In genomic region chr18:26635466-26635865, GRCh38 we compare ENCODE assay signal across 29 cellular contexts.
"Had no signal": no experiment of that assay in that cellular context is flagged by ENCODE, and none has a peak within 500 bp of the region (broad histone marks: within the 10 kb centered on the region; RNA-seq: fewer than 3 reads in every experiment).

No MANE protein-coding gene starts in this region.

- H3K36me3 Mint-ChIP-seq: activated CD8-positive, alpha-beta memory T cell treated with anti-CD3 and anti-CD28 coated beads, Interleukin-2, amount 10 ng/mL, durations not matched to agents 7 days and 5 days; activated naive CD4-positive, alpha-beta T cell treated with anti-CD3 and anti-CD28 coated beads, Interleukin-2, amount 50 U/mL, for 24 hours; WTC11 had no signal

- DNase-seq: activated CD4-positive, alpha-beta T cell treated with anti-CD3 and anti-CD28 coated beads for 48 hours; activated CD4-positive, alpha-beta T cell treated with anti-CD3 and anti-CD28 coated beads, Interleukin-2, amount 50 U/mL, for 48 hours; activated CD4-positive, CD25-positive, alpha-beta regulatory T cell treated with anti-CD3 and anti-CD28 coated beads, Interleukin-2, amount 50 U/mL, for 72 hours; activated CD8-positive, alpha-beta memory T cell treated with anti-CD3 and anti-CD28 coated beads, Interleukin-2, amount 10 ng/mL, durations not matched to agents 7 days and 5 days; activated effector memory CD4-positive, alpha-beta T cell treated with Interleukin-2 at 50 U/mL for 16 hours; activated naive CD4-positive, alpha-beta T cell; activated T-cell treated with anti-CD3 and anti-CD28 coated beads, Interleukin-2, amount 50 U/mL, for 24 hours; body of pancreas; central memory CD4-positive, alpha-beta T cell; MV-4-11; NCI-H1105; NCI-H1436; NCI-H1694 treated with DMSO at 0.1 percent for 48 hours; NCI-H2029 treated with DMSO at 0.1 percent for 48 hours; NCI-H345; NCI-H510A treated with DMSO at 0.1 percent for 48 hours; NCI-H69; Peyer's patch; Right ventricle myocardium superior; SW 1271; T-helper 9 cell had no signal

- H3K27me3 Mint-ChIP-seq: activated naive CD4-positive, alpha-beta T cell treated with anti-CD3 and anti-CD28 coated beads, Interleukin-2, amount 50 U/mL, for 24 hours had no signal

- H3K4me1 ChIP-seq: ascending aorta, body of pancreas, Peyer's patch, SJSA1 had no signal

- H3K4me1 Mint-ChIP-seq: activated CD8-positive, alpha-beta memory T cell treated with anti-CD3 and anti-CD28 coated beads, Interleukin-2, amount 10 ng/mL, durations not matched to agents 7 days and 5 days; activated naive CD4-positive, alpha-beta T cell treated with anti-CD3 and anti-CD28 coated beads, Interleukin-2, amount 50 U/mL, for 24 hours; WTC11 had no signal

- ATAC-seq: activated CD8-positive, alpha-beta memory T cell treated with anti-CD3 and anti-CD28 coated beads, Interleukin-2, amount 10 ng/mL, durations not matched to agents 7 days and 5 days; body of pancreas; SK-N-SH treated with all-trans-retinoic acid at 6 μM for 48 hours; WTC11 had no signal

- H3K27ac Mint-ChIP-seq: activated CD8-positive, alpha-beta memory T cell treated with anti-CD3 and anti-CD28 coated beads, Interleukin-2, amount 10 ng/mL, durations not matched to agents 7 days and 5 days; activated naive CD4-positive, alpha-beta T cell treated with anti-CD3 and anti-CD28 coated beads, Interleukin-2, amount 50 U/mL, for 24 hours; activated T-cell treated with anti-CD3 and anti-CD28 coated beads, Interleukin-2, amount 50 U/mL, for 24 hours; activated T-helper 1 cell treated with anti-CD3 and anti-CD28 coated beads, Interleukin-12 subunit alpha, Interleukin-12 subunit beta, Interleukin-2, Interleukin-4 antibody, amounts not matched to agents 30 ng/mL and 10 ng/mL and 1 ng/mL, durations not matched to agents 14 hours and 24 hours and 36 hours; T-helper 1 cell treated with Interleukin-12 subunit alpha and Interleukin-12 subunit beta and Interleukin-4 antibody, amounts not matched to agents 30 μg/mL and 1 μg/mL, for 36 hours; WTC11 had no signal

- H3K4me3 ChIP-seq: ascending aorta, body of pancreas, Peyer's patch, SJSA1 had no signal

- H3K9me3 ChIP-seq: ascending aorta, body of pancreas, Peyer's patch, SJSA1 had no signal

- H3K27me3 ChIP-seq: ascending aorta, body of pancreas, Peyer's patch, SJSA1 had no signal

- H3K36me3 ChIP-seq: ascending aorta, Peyer's patch, SJSA1 had no signal

- H3K4me3 Mint-ChIP-seq: activated CD8-positive, alpha-beta memory T cell treated with anti-CD3 and anti-CD28 coated beads, Interleukin-2, amount 10 ng/mL, durations not matched to agents 7 days and 5 days; activated naive CD4-positive, alpha-beta T cell treated with anti-CD3 and anti-CD28 coated beads, Interleukin-2, amount 50 U/mL, for 24 hours; activated T-cell treated with anti-CD3 and anti-CD28 coated beads, Interleukin-2, amount 50 U/mL, for 24 hours; activated T-helper 1 cell treated with anti-CD3 and anti-CD28 coated beads, Interleukin-12 subunit alpha, Interleukin-12 subunit beta, Interleukin-2, Interleukin-4 antibody, amounts not matched to agents 30 ng/mL and 10 ng/mL and 1 ng/mL, durations not matched to agents 14 hours and 24 hours and 36 hours; T-helper 1 cell treated with Interleukin-12 subunit alpha and Interleukin-12 subunit beta and Interleukin-4 antibody, amounts not matched to agents 30 μg/mL and 1 μg/mL, for 36 hours; WTC11 had no signal

- H3K9me3 Mint-ChIP-seq: activated naive CD4-positive, alpha-beta T cell treated with anti-CD3 and anti-CD28 coated beads, Interleukin-2, amount 50 U/mL, for 24 hours; activated T-cell treated with anti-CD3 and anti-CD28 coated beads, Interleukin-2, amount 50 U/mL, for 24 hours; activated T-helper 1 cell treated with anti-CD3 and anti-CD28 coated beads, Interleukin-12 subunit alpha, Interleukin-12 subunit beta, Interleukin-2, Interleukin-4 antibody, amounts not matched to agents 30 ng/mL and 10 ng/mL and 1 ng/mL, durations not matched to agents 14 hours and 24 hours and 36 hours; T-helper 1 cell treated with Interleukin-12 subunit alpha and Interleukin-12 subunit beta and Interleukin-4 antibody, amounts not matched to agents 30 μg/mL and 1 μg/mL, for 36 hours; WTC11 had no signal

- H3K27ac ChIP-seq: ascending aorta, body of pancreas, Peyer's patch, RWPE1, SJSA1 had no signal
